Comparison of ENCODE assay signal across 25 cellular contexts in genomic region chr7:140734096-140734495, GRCh38.
"Had no signal": no experiment of that assay in that cellular context is flagged by ENCODE, and none has a peak within 500 bp of the region (broad histone marks: within the 10 kb centered on the region; RNA-seq: fewer than 3 reads in every experiment).

No MANE protein-coding gene starts in this region.

- H3K36me3 Mint-ChIP-seq: natural killer cell had no signal

- DNase-seq: effector memory CD4-positive, alpha-beta T cell; esophagus squamous epithelium; foreskin fibroblast; kidney; left cardiac atrium; left ventricle myocardium inferior; lower lobe of right lung; natural killer cell; nucleus accumbens; ovary; sigmoid colon; stimulated activated CD4-positive, alpha-beta T cell treated with anti-CD3 and anti-CD28 coated beads, Interleukin-2, amount 100 ng/mL, for 24 hours; stimulated activated CD4-positive, alpha-beta T cell treated with anti-CD3 and anti-CD28 coated beads, Interleukin-4, amount 100 ng/mL, for 4 hours; stimulated activated naive CD4-positive, alpha-beta T cell; stomach; substantia nigra; transverse colon had no signal

- H3K79me2 ChIP-seq: hepatocyte had no signal

- H3K4me3 Mint-ChIP-seq: memory B cell, mesothelial cell of epicardium, natural killer cell, neural crest cell had no signal

- H3K9me3 ChIP-seq: esophagus squamous epithelium, gastroesophageal sphincter, left ventricle myocardium inferior, lower lobe of right lung, ovary, right atrium auricular region, sigmoid colon, stomach, thoracic aorta, transverse colon had no signal

- H3K4me2 ChIP-seq: hepatocyte had no signal

- ATAC-seq: gastroesophageal sphincter, left cardiac atrium, lower lobe of right lung, natural killer cell had no signal

- H3K4me1 ChIP-seq: esophagus squamous epithelium, gastroesophageal sphincter, left ventricle myocardium inferior, lower lobe of right lung, right atrium auricular region, sigmoid colon, stomach, transverse colon had no signal

- H3K4me1 Mint-ChIP-seq: memory B cell, mesothelial cell of epicardium, natural killer cell had no signal

- H3K9me3 Mint-ChIP-seq: memory B cell, natural killer cell had no signal

- H3K36me3 ChIP-seq: ovary had no signal

- H3K4me3 ChIP-seq: esophagus squamous epithelium, gastroesophageal sphincter, hepatocyte, left ventricle myocardium inferior, lower lobe of right lung, ovary, right atrium auricular region, sigmoid colon, skin epidermis, stomach, thoracic aorta, transverse colon had no signal

- H3K27me3 Mint-ChIP-seq: memory B cell had no signal

- H2AFZ ChIP-seq: hepatocyte had no signal

- H3K27ac ChIP-seq: esophagus squamous epithelium, gastroesophageal sphincter, hepatocyte, left ventricle myocardium inferior, lower lobe of right lung, ovary, right atrium auricular region, sigmoid colon, skin epidermis, stomach, thoracic aorta, transverse colon had no signal

- H3K27me3 ChIP-seq: esophagus squamous epithelium, gastroesophageal sphincter, hepatocyte, ovary, right atrium auricular region, sigmoid colon, stomach, transverse colon had no signal

- H3K27ac Mint-ChIP-seq: memory B cell, mesothelial cell of epicardium had no signal
